ENCODE assay signal across 13 cellular contexts in genomic region chr12:26648999-26649398, GRCh38.
"Had no signal": no experiment of that assay in that cellular context is flagged by ENCODE, and none has a peak within 500 bp of the region (broad histone marks: within the 10 kb centered on the region; RNA-seq: fewer than 3 reads in every experiment).

No MANE protein-coding gene starts in this region.

- ATAC-seq: upper lobe of right lung had no signal

- H3K27ac ChIP-seq: left lung, upper lobe of right lung, VCaP had no signal

- H3K4me1 ChIP-seq: left lung, spleen, upper lobe of right lung had no signal

- H3K9me3 ChIP-seq: upper lobe of right lung had no signal

- H3K27me3 ChIP-seq: left lung, spleen, upper lobe of right lung had no signal

- H3K4me3 ChIP-seq: left lung, spleen, upper lobe of right lung had no signal

- DNase-seq: activated CD4-positive, alpha-beta T cell treated with anti-CD3 and anti-CD28 coated beads for 1 hour; activated CD4-positive, alpha-beta T cell treated with anti-CD3 and anti-CD28 coated beads, Interleukin-2, amount 50 U/mL, for 4 hours; activated naive CD4-positive, alpha-beta T cell; activated naive CD8-positive, alpha-beta T cell treated with anti-CD3 and anti-CD28 coated beads, Interleukin-2, amount 10 ng/mL, durations not matched to agents 7 days and 5 days; activated T-cell treated with anti-CD3 and anti-CD28 coated beads for 4 hours; erythroblast; left lung; mesendoderm; occipital lobe; right cardiac atrium; spleen; upper lobe of right lung had no signal
